Comparison of ENCODE assay signal across 29 cellular contexts in genomic region chr16:1503110-1503955, GRCh38. TPM values are rescaled to one million over a fixed set of nuclear protein-coding genes. Genes with fewer than 3 reads are reported as not detected.
"Had no signal": no experiment of that assay in that cellular context is flagged by ENCODE, and none has a peak within 500 bp of the region (broad histone marks: within the 10 kb centered on the region; RNA-seq: fewer than 3 reads in every experiment).

No MANE protein-coding gene starts in this region.

- H3K79me2 ChIP-seq: parathyroid adenoma had no signal

- H3K4me2 ChIP-seq: smooth muscle cell had no signal

- H3K4me1 ChIP-seq: esophagus squamous epithelium, lower lobe of right lung, parathyroid adenoma, suprapubic skin, transverse colon, upper lobe of right lung, uterus had no signal

- DNase-seq: cortex of kidney; effector memory CD8-positive, alpha-beta T cell; erythroblast; esophagus squamous epithelium; foreskin melanocyte; glutamatergic neuron; heart right ventricle; hippocampal formation; left ventricle myocardium superior; lower lobe of right lung; naive thymus-derived CD8-positive, alpha-beta T cell; stimulated activated CD4-positive, alpha-beta T cell treated with anti-CD3 and anti-CD28 coated beads, Interleukin-12 subunit alpha, Interleukin-12 subunit beta, amount 100 ng/mL, for 4 hours; stimulated activated CD4-positive, alpha-beta T cell treated with anti-CD3 and anti-CD28 coated beads, Interleukin-1b, Interleukin-23, amount 100 ng/mL, for 48 hours; stimulated activated CD4-positive, alpha-beta T cell treated with anti-CD3 and anti-CD28 coated beads, Interleukin-4, amount 100 ng/mL, for 1 hour; stimulated activated CD8-positive, alpha-beta memory T cell treated with anti-CD3 and anti-CD28 coated beads, Interleukin-4, amount 100 ng/mL, for 48 hours; stimulated activated naive CD4-positive, alpha-beta T cell; stimulated activated naive CD8-positive, alpha-beta T cell treated with anti-CD3 and anti-CD28 coated beads, Interleukin-15, amount 100 ng/mL, for 72 hours; transverse colon; uterus had no signal

- ATAC-seq: effector memory CD8-positive, alpha-beta T cell; heart right ventricle; left cardiac atrium; left ventricle myocardium superior; lower lobe of right lung; naive thymus-derived CD8-positive, alpha-beta T cell; sciatic nerve; stimulated activated naive CD8-positive, alpha-beta T cell treated with anti-CD3 and anti-CD28 coated beads, Interleukin-15, amount 100 ng/mL, for 72 hours; upper lobe of right lung had no signal

- H3K9ac ChIP-seq: parathyroid adenoma had no signal

- H2AFZ ChIP-seq: parathyroid adenoma had no signal

- H3K36me3 ChIP-seq: uterus had no signal

- H3K27me3 ChIP-seq: esophagus squamous epithelium, heart right ventricle, suprapubic skin, transverse colon, upper lobe of right lung, uterus had no signal

- H3K27ac ChIP-seq: esophagus squamous epithelium, heart right ventricle, lower lobe of right lung, parathyroid adenoma, suprapubic skin, transverse colon, upper lobe of right lung, uterus had no signal

- H3K9me3 ChIP-seq: esophagus squamous epithelium, heart right ventricle, lower lobe of right lung, suprapubic skin, transverse colon, upper lobe of right lung, uterus had no signal

- H3K4me3 ChIP-seq: esophagus squamous epithelium, heart right ventricle, lower lobe of right lung, smooth muscle cell, suprapubic skin, transverse colon, upper lobe of right lung, uterus had no signal

RNA-seq across cellular contexts. Expression of gene PTX4, which starts 14.6 kb away (rescaled TPM):
- total RNA-seq: esophagus squamous epithelium; heart right ventricle; kidney epithelial cell; left ventricle myocardium superior; lower lobe of right lung; myocyte; naive thymus-derived CD8-positive, alpha-beta T cell; osteoblast; progenitor cell of endocrine pancreas; sciatic nerve; smooth muscle cell; suprapubic skin; transverse colon; upper lobe of right lung had no signal
- polyA plus RNA-seq: heart right ventricle; naive thymus-derived CD8-positive, alpha-beta T cell; smooth muscle cell had no signal

RNA-seq across cellular contexts. Expression of gene TMEM204, which starts 30.1 kb away (rescaled TPM):
- total RNA-seq: progenitor cell of endocrine pancreas had no signal

RNA-seq across cellular contexts. Expression of gene CCDC154, which starts 59.0 kb away (rescaled TPM):
- total RNA-seq: smooth muscle cell had no signal
- polyA plus RNA-seq: naive thymus-derived CD8-positive, alpha-beta T cell had no signal
